Comparison of ENCODE assay signal across 1 cellular context in genomic region chr4:89123418-89123817, GRCh38.
A peak's percentile ranks its signal among the peaks of the same experiment; 100 is the strongest.
TF ChIP-seq lines count a peak whose summit lies in the region.

No MANE protein-coding gene starts in this region.

TF ChIP-seq in HepG2, 621 proteins besides CTCF, POLR2A, EP300 and RAD21 (continued from another document):
- TF ChIP-seq ARID5B (CRISPR knock-in tag; IDR thresholded peaks at IDR 0.05) (peak; percentile 57; the same call in 1 of the 2 replicates), ZNF672 (CRISPR knock-in tag; IDR thresholded peaks at IDR 0.05) (no peak), HNF4A (CRISPR knock-in tag; IDR thresholded peaks at IDR 0.05) (0 out of 2 replicates have a peak, but pooled peaks have one; percentile 24), ATF2 (CRISPR knock-in tag; IDR thresholded peaks at IDR 0.05) (no peak), SP140L (CRISPR knock-in tag; IDR thresholded peaks at IDR 0.05; ENCODE audit: borderline replicate concordance) (no peak), ZNF549 (CRISPR knock-in tag; IDR thresholded peaks at IDR 0.05) (no peak), MAFF (IDR thresholded peaks at IDR 0.05; ENCODE audit: low read depth, low read length) (peak; percentile 63), GATAD2A (CRISPR knock-in tag; IDR thresholded peaks at IDR 0.05) (peak; percentile 19; the same call in 1 of the 2 replicates), CREB3 (CRISPR knock-in tag; IDR thresholded peaks at IDR 0.05) (no peak), NR2F2 (IDR thresholded peaks at IDR 0.05; ENCODE audit: borderline replicate concordance, low read depth) (0 out of 2 replicates have a peak, but pooled peaks have one; percentile 32), MAFK (conservative IDR thresholded peaks at IDR 0.05 in 1 of 2, IDR thresholded peaks at IDR 0.05 in 1 of 2; ENCODE audit: low read length in 2 of 2) (peak; percentile 47 to 76), FOSL2 (CRISPR knock-in tag; IDR thresholded peaks at IDR 0.05) (peak; percentile 59), CEBPB (IDR thresholded peaks at IDR 0.05; ENCODE audit: borderline replicate concordance, low read depth, low read length) (0 out of 2 replicates have a peak, but pooled peaks have one; percentile 18), ELF3 (CRISPR knock-in tag; IDR thresholded peaks at IDR 0.05) (peak; percentile 31; the same call in 1 of the 2 replicates), SRSF9 (IDR thresholded peaks at IDR 0.05; ENCODE audit: borderline replicate concordance, insufficient read depth, low read depth, low read length, poor library complexity, severe bottlenecking) (no peak), SOX13 (IDR thresholded peaks at IDR 0.05) (no peak), SOX13 (CRISPR knock-in tag; conservative IDR thresholded peaks at IDR 0.05 in 1 of 2, IDR thresholded peaks at IDR 0.05 in 1 of 2) (0 out of 4 replicates have a peak, but pooled peaks of 1 of the 2 experiments have one; percentile 25), ZNF251 (CRISPR knock-in tag; IDR thresholded peaks at IDR 0.05) (no peak)
